In the genomic region with DNA sequence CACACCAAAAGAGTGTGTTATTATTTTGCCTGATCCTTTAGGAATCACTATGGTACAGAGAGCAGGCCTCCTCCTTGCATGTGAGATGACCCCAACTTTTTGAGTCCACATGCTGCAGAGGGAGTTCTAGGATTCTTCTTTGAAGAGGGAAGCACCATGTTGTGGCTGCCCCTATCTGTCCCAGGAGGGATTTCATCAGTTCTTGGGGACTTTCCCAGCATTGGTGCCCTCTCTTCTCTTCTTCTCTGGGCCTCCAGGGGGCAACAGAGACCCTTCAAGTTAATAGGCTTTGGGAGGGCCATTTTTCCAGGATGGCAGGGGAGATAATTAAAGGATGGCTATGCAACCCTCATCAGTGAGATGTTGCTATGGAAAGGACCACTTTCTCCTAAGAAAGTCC, we compare ENCODE assay signal across 9 cellular contexts. TPM values are rescaled to one million over a fixed set of nuclear protein-coding genes. Genes with fewer than 3 reads are reported as not detected.
DNase-seq lines count a peak whose midpoint lies in the region; ATAC-seq and TF ChIP-seq lines count a peak whose summit lies in the region.
"Had no signal": no experiment of that assay in that cellular context is flagged by ENCODE, and none has a peak within 500 bp of the region (broad histone marks: within the 10 kb centered on the region; RNA-seq: fewer than 3 reads in every experiment).

No MANE protein-coding gene starts in this region.

- H3K4me3 ChIP-seq in OCI-LY1 (ENCODE audit: low read depth, low read length, poor library complexity, severe bottlenecking) = no peak overlapping the region
- H3K4me3 ChIP-seq in foreskin fibroblast (ENCODE audit: low read depth in 1 of 2, low read length in 2 of 2) = no peak overlapping the region
- H3K4me3 ChIP-seq in Peyer's patch = no peak overlapping the region

- H2AFZ ChIP-seq in OCI-LY1 (ENCODE audit: low read length) = no peak overlapping the region

- TF ChIP-seq CTCF in OCI-LY1 (IDR thresholded peaks at IDR 0.05; ENCODE audit: low read length) (peak; percentile 75; the same call in 1 of the 2 replicates), foreskin fibroblast (IDR thresholded peaks at IDR 0.05; ENCODE audit: low read depth, low read length) (peak; percentile 58), Peyer's patch (IDR thresholded peaks at IDR 0.05) (peak in 2 of 6 experiments; percentile 11 to 15)

- DNase-seq in CD1c-positive myeloid dendritic cell (ENCODE audit: extremely low spot score) = peak; percentile 28
- DNase-seq in foreskin fibroblast = peak; percentile 40 to 66
- DNase-seq in stimulated activated naive CD4-positive, alpha-beta T cell (lab: John Stamatoyannopoulos, UW) = no peak
- DNase-seq in Peyer's patch = no peak
- no peak for DNase-seq in effector CD4-positive, alpha-beta T cell

- H3K27me3 ChIP-seq in OCI-LY1 (ENCODE audit: insufficient read depth, low read length) = no peaks in the 10 kb centered on the region; the same call in 1 of the 2 replicates
- no peaks in the 10 kb centered on the region for H3K27me3 ChIP-seq in Peyer's patch

- peak; percentile 97 for ATAC-seq in GM18511 (IDR thresholded peaks at IDR 0.05; ENCODE audit: unreplicated experiment)
- peak; percentile 93 for ATAC-seq in HG02852 (IDR thresholded peaks at IDR 0.05; ENCODE audit: unreplicated experiment)

- H3K36me3 ChIP-seq in OCI-LY1 (ENCODE audit: insufficient read depth, low read length) (no peaks in the 10 kb centered on the region), Peyer's patch (no peaks in the 10 kb centered on the region)

- no peak for TF ChIP-seq POLR2A in Peyer's patch (IDR thresholded peaks at IDR 0.05)

- H3K4me1 ChIP-seq in OCI-LY1 (ENCODE audit: insufficient read depth, low read length, severe bottlenecking) = no peaks in the 10 kb centered on the region
- H3K4me1 ChIP-seq in Peyer's patch = peaks cover 0 to 6% (median 2%) of the 10 kb centered on the region in 4 donors

- no peak overlapping the region for H3K4me2 ChIP-seq in OCI-LY1 (ENCODE audit: low read length)

- no peaks in the 10 kb centered on the region for H3F3A ChIP-seq in OCI-LY1 (ENCODE audit: insufficient read depth, low read length)

- no peaks in the 10 kb centered on the region for H3K9me2 ChIP-seq in OCI-LY1 (ENCODE audit: low read depth, low read length)

- H3K9me3 ChIP-seq in OCI-LY1 (ENCODE audit: low read length) (no peaks in the 10 kb centered on the region), Peyer's patch (no peaks in the 10 kb centered on the region)

- no peak overlapping the region for H3K9ac ChIP-seq in OCI-LY1 (ENCODE audit: low read length)

- no peaks in the 10 kb centered on the region for H3K79me2 ChIP-seq in OCI-LY1 (ENCODE audit: insufficient read depth, low read length)

- H3K27ac ChIP-seq in OCI-LY1 (ENCODE audit: low read depth, low read length, poor library complexity, severe bottlenecking) (no peak overlapping the region), Peyer's patch (no peak overlapping the region)

- H4K20me1 ChIP-seq in OCI-LY1 (ENCODE audit: insufficient read depth, low read length) = no peaks in the 10 kb centered on the region

RNA-seq across cellular contexts. Expression of gene MMP1, which starts 3.6 kb away (rescaled TPM):
- 1 to 10 TPM in 2 of 4 donors, under 1 TPM in 2; 0.35 to 1.7 (median 1.0) TPM for total RNA-seq in Peyer's patch

RNA-seq across cellular contexts. Expression of gene MMP10, which starts 14.0 kb away (rescaled TPM):
- total RNA-seq in Peyer's patch = under 1 TPM in 1 of 4 donors, not detected in 3; 0.54 TPM
- total RNA-seq: skeletal muscle tissue had no signal

RNA-seq across cellular contexts. Expression of gene MMP3, which starts 49.0 kb away (rescaled TPM):
- total RNA-seq in Peyer's patch = 1 to 10 TPM in 2 of 4 donors, not detected in 2; 1.5 to 1.8 TPM
- total RNA-seq: skeletal muscle tissue had no signal

Comparison
In these comparisons a context has a peak if more than half of its experiments do, and no peak if none do; other contexts are left out.
1. DNase-seq: peak in CD1c-positive myeloid dendritic cell (single experiment) and foreskin fibroblast (2 of 2); none in stimulated activated naive CD4-positive, alpha-beta T cell (0 of 6), Peyer's patch (0 of 3) and effector CD4-positive, alpha-beta T cell (single experiment).